ENCODE assay signal across 1 cellular context in the genomic region with DNA sequence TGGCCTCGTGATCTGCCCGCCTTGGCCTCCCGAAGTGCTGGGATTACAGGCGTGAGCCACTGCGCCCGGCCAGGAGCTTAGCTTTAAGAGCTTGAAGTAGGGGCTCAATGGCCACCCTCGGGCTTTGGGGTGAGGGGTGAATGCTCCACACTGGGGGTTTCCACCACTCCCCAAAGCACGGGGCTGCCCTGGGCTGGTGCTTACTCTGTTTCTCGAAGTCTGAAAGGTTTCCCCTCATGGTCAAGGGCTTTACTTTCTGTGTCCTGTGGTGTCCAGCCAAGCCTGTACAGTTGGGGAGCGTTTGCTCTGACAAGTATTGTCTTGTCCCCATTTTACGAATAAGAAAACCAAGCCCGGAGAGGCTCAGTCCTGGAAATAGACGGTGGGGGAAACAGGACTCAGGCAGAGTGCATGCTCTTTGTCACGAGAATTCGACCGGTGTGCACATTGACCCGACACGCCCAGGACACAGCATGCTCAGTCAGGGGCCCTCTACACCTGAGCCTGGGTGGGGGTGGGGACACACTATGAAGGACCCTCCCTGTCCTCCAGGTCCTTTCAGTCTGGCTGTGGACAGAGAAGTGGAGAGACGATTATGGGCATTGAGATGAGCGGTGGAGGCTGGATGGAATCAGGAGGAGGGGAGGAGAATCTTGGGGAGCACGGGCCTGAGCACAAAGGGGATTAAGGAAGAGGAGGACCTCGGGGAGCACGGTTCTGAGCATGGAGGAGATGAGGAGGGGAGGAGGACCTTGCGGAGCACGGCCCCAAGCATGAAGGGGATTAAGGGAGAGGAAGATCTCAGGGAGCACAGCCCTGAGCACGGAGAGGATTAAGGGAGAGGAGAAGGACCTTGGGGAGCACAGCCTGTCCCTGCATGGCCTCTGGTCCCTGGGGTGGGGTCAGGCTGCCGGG.
TF ChIP-seq lines count a peak whose summit lies in the region.

No MANE protein-coding gene starts in this region.

TF ChIP-seq in IMR-90, 13 proteins besides CTCF, POLR2A, EP300 and RAD21:
- TF ChIP-seq, protein P1, sequence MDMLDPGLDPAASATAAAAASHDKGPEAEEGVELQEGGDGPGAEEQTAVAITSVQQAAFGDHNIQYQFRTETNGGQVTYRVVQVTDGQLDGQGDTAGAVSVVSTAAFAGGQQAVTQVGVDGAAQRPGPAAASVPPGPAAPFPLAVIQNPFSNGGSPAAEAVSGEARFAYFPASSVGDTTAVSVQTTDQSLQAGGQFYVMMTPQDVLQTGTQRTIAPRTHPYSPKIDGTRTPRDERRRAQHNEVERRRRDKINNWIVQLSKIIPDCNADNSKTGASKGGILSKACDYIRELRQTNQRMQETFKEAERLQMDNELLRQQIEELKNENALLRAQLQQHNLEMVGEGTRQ (IDR thresholded peaks at IDR 0.05; ENCODE audit: low read depth, low read length) = no peak
- TF ChIP-seq BHLHE40 (IDR thresholded peaks at IDR 0.05; ENCODE audit: low read depth, low read length) = no peak
- no peak for TF ChIP-seq SMC3 (IDR thresholded peaks at IDR 0.05; ENCODE audit: low read depth, low read length)
- TF ChIP-seq MAFK (IDR thresholded peaks at IDR 0.05; ENCODE audit: low read depth, low read length) = no peak
- TF ChIP-seq MAZ (IDR thresholded peaks at IDR 0.05; ENCODE audit: borderline replicate concordance, low read depth, low read length) = no peak
- no peak for TF ChIP-seq CHD1 (IDR thresholded peaks at IDR 0.05; ENCODE audit: low read depth, low read length)
- TF ChIP-seq RCOR1 (IDR thresholded peaks at IDR 0.05; ENCODE audit: insufficient replicate concordance, low read length) = no peak
- TF ChIP-seq, protein P2, sequence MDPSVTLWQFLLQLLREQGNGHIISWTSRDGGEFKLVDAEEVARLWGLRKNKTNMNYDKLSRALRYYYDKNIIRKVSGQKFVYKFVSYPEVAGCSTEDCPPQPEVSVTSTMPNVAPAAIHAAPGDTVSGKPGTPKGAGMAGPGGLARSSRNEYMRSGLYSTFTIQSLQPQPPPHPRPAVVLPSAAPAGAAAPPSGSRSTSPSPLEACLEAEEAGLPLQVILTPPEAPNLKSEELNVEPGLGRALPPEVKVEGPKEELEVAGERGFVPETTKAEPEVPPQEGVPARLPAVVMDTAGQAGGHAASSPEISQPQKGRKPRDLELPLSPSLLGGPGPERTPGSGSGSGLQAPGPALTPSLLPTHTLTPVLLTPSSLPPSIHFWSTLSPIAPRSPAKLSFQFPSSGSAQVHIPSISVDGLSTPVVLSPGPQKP (IDR thresholded peaks at IDR 0.05; ENCODE audit: borderline replicate concordance, low read depth, low read length) = no peak
- TF ChIP-seq CEBPB (IDR thresholded peaks at IDR 0.05; ENCODE audit: low read depth, low read length) = no peak
- TF ChIP-seq RFX5 (IDR thresholded peaks at IDR 0.05; ENCODE audit: low read depth, low read length) = no peak
- TF ChIP-seq FOS (IDR thresholded peaks at IDR 0.05; ENCODE audit: low read depth, low read length) = no peak
- no peak for TF ChIP-seq MXI1 (IDR thresholded peaks at IDR 0.05; ENCODE audit: borderline replicate concordance, low read depth, low read length)
- TF ChIP-seq NFE2L2 (IDR thresholded peaks at IDR 0.05; ENCODE audit: low read depth, low read length) = no peak
